In the genomic region with DNA sequence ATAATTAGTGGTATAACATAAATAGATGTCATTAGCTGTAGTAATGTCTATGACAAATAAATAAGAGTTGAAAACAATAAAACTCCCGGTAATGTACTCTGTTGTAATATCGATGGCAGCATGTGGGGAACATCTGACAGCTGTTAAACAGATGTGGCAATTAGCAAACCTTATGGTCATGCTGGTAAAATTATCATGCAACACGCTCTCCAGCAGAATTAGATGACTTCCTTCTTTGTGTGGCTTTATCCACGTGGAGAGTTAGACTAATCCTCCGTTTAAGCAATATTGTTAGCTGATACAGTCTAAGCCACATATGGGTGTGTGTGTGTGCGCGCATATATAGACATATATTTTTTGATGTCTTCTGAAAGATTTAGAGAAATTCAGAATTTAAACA, we compare ENCODE assay signal across 18 cellular contexts.
DNase-seq lines count a peak whose midpoint lies in the region; ATAC-seq and TF ChIP-seq lines count a peak whose summit lies in the region.
"Had no signal": no experiment of that assay in that cellular context is flagged by ENCODE, and none has a peak within 500 bp of the region (broad histone marks: within the 10 kb centered on the region; RNA-seq: fewer than 3 reads in every experiment).

No MANE protein-coding gene starts in this region.

- ATAC-seq in HG03097 (IDR thresholded peaks at IDR 0.05; ENCODE audit: low FRiP score, unreplicated experiment) = no peak
- no peak for ATAC-seq in stimulated activated naive CD8-positive, alpha-beta T cell treated with anti-CD3 and anti-CD28 coated beads, Interleukin-15, Interleukin-2, amounts not matched to agents 100 U/mL and 50 U/mL, for 24 hours
- ATAC-seq in right lobe of liver = no peak
- ATAC-seq: activated T-helper 17 cell treated with anti-CD3 and anti-CD28 coated beads, Interleukin-2, amount 50 U/mL, for 72 hours; GM12878 had no signal

- intact Hi-C loops in right lobe of liver (cut with DNase I) = no loop called here

- H3K9me3 ChIP-seq in SJCRH30 (replicated peaks) (no peaks in the 10 kb centered on the region), right lobe of liver (no peaks in the 10 kb centered on the region)
- H3K9me3 ChIP-seq: Peyer's patch, testis had no signal

- H3K36me3 ChIP-seq in SJCRH30 (no peaks in the 10 kb centered on the region), right lobe of liver (no peaks in the 10 kb centered on the region)
- H3K36me3 ChIP-seq: Peyer's patch had no signal

- peak overlapping the region; percentile 98 for H3K27ac Mint-ChIP-seq in glutamatergic neuron (ENCODE audit: unreplicated experiment)
- H3K27ac Mint-ChIP-seq: activated CD4-positive, alpha-beta memory T cell treated with anti-CD3 and anti-CD28 coated beads, Interleukin-2, amount 10 ng/mL, durations not matched to agents 7 days and 5 days; activated T-helper 17 cell treated with anti-CD3 and anti-CD28 coated beads, Interleukin-2, amount 50 U/mL, for 72 hours had no signal

- H3K4me1 Mint-ChIP-seq in glutamatergic neuron (ENCODE audit: low read depth, unreplicated experiment) = peaks cover 56% of the 10 kb centered on the region
- H3K4me1 Mint-ChIP-seq: activated CD4-positive, alpha-beta memory T cell treated with anti-CD3 and anti-CD28 coated beads, Interleukin-2, amount 10 ng/mL, durations not matched to agents 7 days and 5 days; activated T-helper 17 cell treated with anti-CD3 and anti-CD28 coated beads, Interleukin-2, amount 50 U/mL, for 72 hours had no signal

- H3K27ac ChIP-seq in SJCRH30 (peak overlapping the region; percentile 84), right lobe of liver (no peak overlapping the region)
- H3K27ac ChIP-seq: C4-2B, Peyer's patch, testis had no signal

- peaks cover 30% of the 10 kb centered on the region for H3K4me1 ChIP-seq in SJCRH30
- H3K4me1 ChIP-seq in right lobe of liver = no peaks in the 10 kb centered on the region
- H3K4me1 ChIP-seq: Peyer's patch, testis had no signal

- peaks cover 8% of the 10 kb centered on the region for H3K9me3 Mint-ChIP-seq in glutamatergic neuron (ENCODE audit: unreplicated experiment)
- H3K9me3 Mint-ChIP-seq: activated CD4-positive, alpha-beta memory T cell treated with anti-CD3 and anti-CD28 coated beads, Interleukin-2, amount 10 ng/mL, durations not matched to agents 7 days and 5 days; activated T-helper 17 cell treated with anti-CD3 and anti-CD28 coated beads, Interleukin-2, amount 50 U/mL, for 72 hours had no signal

- TF ChIP-seq CTCF in glutamatergic neuron (IDR thresholded peaks at IDR 0.05; ENCODE audit: partially characterized antibody, unreplicated experiment) (no peak), right lobe of liver (IDR thresholded peaks at IDR 0.05) (no peak)

- TF ChIP-seq POLR2A in right lobe of liver (IDR thresholded peaks at IDR 0.05) = no peak

- H3K4me3 Mint-ChIP-seq in glutamatergic neuron (ENCODE audit: unreplicated experiment) = peak overlapping the region; percentile 67
- H3K4me3 Mint-ChIP-seq: activated CD4-positive, alpha-beta memory T cell treated with anti-CD3 and anti-CD28 coated beads, Interleukin-2, amount 10 ng/mL, durations not matched to agents 7 days and 5 days; activated T-helper 17 cell treated with anti-CD3 and anti-CD28 coated beads, Interleukin-2, amount 50 U/mL, for 72 hours had no signal

- H3K36me3 Mint-ChIP-seq in glutamatergic neuron (ENCODE audit: unreplicated experiment) = no peaks in the 10 kb centered on the region

- H3K27me3 Mint-ChIP-seq in glutamatergic neuron (ENCODE audit: unreplicated experiment) = peaks cover 7% of the 10 kb centered on the region
- H3K27me3 Mint-ChIP-seq: activated CD4-positive, alpha-beta memory T cell treated with anti-CD3 and anti-CD28 coated beads, Interleukin-2, amount 10 ng/mL, durations not matched to agents 7 days and 5 days had no signal

- WGBS in right lobe of liver (ENCODE audit: insufficient coverage, low coverage, low lambda C conversion rate, missing lambda C conversion rate) = 68% methylated on average over 7 of the region's 7 CpGs

- H3K4me3 ChIP-seq in SJCRH30 = peak overlapping the region; percentile 17
- H3K4me3 ChIP-seq in right lobe of liver = no peak overlapping the region
- H3K4me3 ChIP-seq: GM12878, Peyer's patch, testis had no signal

- DNase-seq in DMS 273 (lab: John Stamatoyannopoulos, UW; ENCODE audit: unreplicated experiment) = peak; percentile 91
- peak; percentile 32 for DNase-seq in LHCN-M2 (ENCODE audit: low read depth)
- peak; percentile 72 to 96 for DNase-seq in SJCRH30
- peak; percentile 24 for DNase-seq in glutamatergic neuron
- no peak for DNase-seq in hepatic stellate cell (ENCODE audit: low spot score)
- no peak for DNase-seq in stimulated activated naive CD8-positive, alpha-beta T cell treated with anti-CD3 and anti-CD28 coated beads, Interleukin-15, Interleukin-2, amounts not matched to agents 100 U/mL and 50 U/mL, for 24 hours
- DNase-seq in right lobe of liver = no peak
- DNase-seq: activated CD4-positive, alpha-beta memory T cell treated with anti-CD3 and anti-CD28 coated beads, Interleukin-2, amount 10 ng/mL, durations not matched to agents 7 days and 5 days; amygdala; DND-41; NCI-H345; Peyer's patch; posterior cingulate gyrus; testis had no signal

- H3K27me3 ChIP-seq in SJCRH30 (no peaks in the 10 kb centered on the region), right lobe of liver (no peaks in the 10 kb centered on the region)
- H3K27me3 ChIP-seq: Peyer's patch, testis had no signal

Comparison
In these comparisons a context has a peak if more than half of its experiments do, and no peak if none do; other contexts are left out.
1. DNase-seq: peak in DMS 273 (single experiment), LHCN-M2 (single experiment), SJCRH30 (2 of 2) and glutamatergic neuron (single experiment); none in hepatic stellate cell (single experiment), stimulated activated naive CD8-positive, alpha-beta T cell treated with anti-CD3 and anti-CD28 coated beads, Interleukin-15, Interleukin-2, amounts not matched to agents 100 U/mL and 50 U/mL, for 24 hours (single experiment) and right lobe of liver (0 of 3).